ENCODE assay signal across 30 cellular contexts in genomic region chr4:161816958-161817357, GRCh38.
"Had no signal": no experiment of that assay in that cellular context is flagged by ENCODE, and none has a peak within 500 bp of the region (broad histone marks: within the 10 kb centered on the region; RNA-seq: fewer than 3 reads in every experiment).

No MANE protein-coding gene starts in this region.

- H3K4me1 ChIP-seq: foreskin keratinocyte, gastrocnemius medialis, heart left ventricle had no signal

- H3K9me3 ChIP-seq: gastrocnemius medialis had no signal

- H3K27me3 ChIP-seq: brain microvascular endothelial cell, dorsolateral prefrontal cortex, foreskin keratinocyte, gastrocnemius medialis, heart left ventricle had no signal

- H3K36me3 ChIP-seq: brain microvascular endothelial cell, gastrocnemius medialis, heart left ventricle had no signal

- ATAC-seq: activated T-cell treated with anti-CD3 and anti-CD28 coated beads, Interleukin-2, amount 50 U/mL, for 72 hours; esophagus mucosa; foreskin keratinocyte; gastrocnemius medialis; heart left ventricle had no signal

- H3K27ac Mint-ChIP-seq: activated CD4-positive, alpha-beta memory T cell treated with anti-CD3 and anti-CD28 coated beads, Interleukin-2, amount 10 ng/mL, durations not matched to agents 7 days and 5 days; activated CD4-positive, alpha-beta T cell treated with anti-CD3 and anti-CD28 coated beads, Interleukin-2, amount 10 ng/mL, durations not matched to agents 7 days and 5 days; activated naive CD8-positive, alpha-beta T cell; activated T-cell treated with anti-CD3 and anti-CD28 coated beads, Interleukin-2, amount 50 U/mL, for 24 hours; activated T-cell treated with anti-CD3 and anti-CD28 coated beads, Interleukin-2, amount 50 U/mL, for 72 hours; dendritic cell treated with granulocyte-macrophage colony-stimulating factor and Interleukin-4, amounts not matched to agents 40 ng/mL and 50 ng/mL, for 4 days; endodermal cell; WTC11 had no signal

- H3K27me3 Mint-ChIP-seq: activated CD4-positive, alpha-beta memory T cell treated with anti-CD3 and anti-CD28 coated beads, Interleukin-2, amount 10 ng/mL, durations not matched to agents 7 days and 5 days; activated CD4-positive, alpha-beta T cell treated with anti-CD3 and anti-CD28 coated beads, Interleukin-2, amount 10 ng/mL, durations not matched to agents 7 days and 5 days; activated naive CD8-positive, alpha-beta T cell; activated T-cell treated with anti-CD3 and anti-CD28 coated beads, Interleukin-2, amount 50 U/mL, for 24 hours; central memory CD8-positive, alpha-beta T cell; dendritic cell treated with granulocyte-macrophage colony-stimulating factor and Interleukin-4, amounts not matched to agents 40 ng/mL and 50 ng/mL, for 4 days had no signal

- DNase-seq: activated CD4-positive, alpha-beta memory T cell treated with anti-CD3 and anti-CD28 coated beads, Interleukin-2, amount 10 ng/mL, durations not matched to agents 7 days and 5 days; activated CD4-positive, alpha-beta T cell treated with anti-CD3 and anti-CD28 coated beads for 1 hour; activated CD4-positive, alpha-beta T cell treated with anti-CD3 and anti-CD28 coated beads for 4 hours; activated CD4-positive, alpha-beta T cell treated with anti-CD3 and anti-CD28 coated beads, Interleukin-2, amount 10 ng/mL, durations not matched to agents 7 days and 5 days; activated CD4-positive, alpha-beta T cell treated with anti-CD3 and anti-CD28 coated beads, Interleukin-2, amount 50 U/mL, for 4 hours; activated CD8-positive, alpha-beta memory T cell treated with anti-CD3 and anti-CD28 coated beads, Interleukin-2, amount 50 U/mL, for 48 hours; activated gamma-delta T cell treated with Interleukin-2 at 50 U/mL for 16 hours; activated naive CD4-positive, alpha-beta T cell treated with anti-CD3 and anti-CD28 coated beads, Interleukin-2, amount 50 U/mL, for 16 hours; activated naive CD4-positive, alpha-beta T cell treated with Interleukin-2 at 50 U/mL for 16 hours; activated T-cell treated with anti-CD3 and anti-CD28 coated beads for 4 hours; activated T-cell treated with anti-CD3 and anti-CD28 coated beads, Interleukin-2, amount 50 U/mL, for 24 hours; activated T-cell treated with anti-CD3 and anti-CD28 coated beads, Interleukin-2, amount 50 U/mL, for 72 hours; amniotic stem cell; anterior cingulate cortex; brain microvascular endothelial cell; dorsolateral prefrontal cortex; effector memory CD4-positive, alpha-beta T cell; endodermal cell; foreskin keratinocyte; gastrocnemius medialis; glutamatergic neuron; heart left ventricle; T-helper 2 cell had no signal

- H3K4me3 Mint-ChIP-seq: activated CD4-positive, alpha-beta memory T cell treated with anti-CD3 and anti-CD28 coated beads, Interleukin-2, amount 10 ng/mL, durations not matched to agents 7 days and 5 days; activated CD4-positive, alpha-beta T cell treated with anti-CD3 and anti-CD28 coated beads, Interleukin-2, amount 10 ng/mL, durations not matched to agents 7 days and 5 days; activated naive CD8-positive, alpha-beta T cell; activated T-cell treated with anti-CD3 and anti-CD28 coated beads, Interleukin-2, amount 50 U/mL, for 24 hours; activated T-cell treated with anti-CD3 and anti-CD28 coated beads, Interleukin-2, amount 50 U/mL, for 72 hours; central memory CD8-positive, alpha-beta T cell; dendritic cell treated with granulocyte-macrophage colony-stimulating factor and Interleukin-4, amounts not matched to agents 40 ng/mL and 50 ng/mL, for 4 days; endodermal cell; WTC11 had no signal

- H3K9me3 Mint-ChIP-seq: activated CD4-positive, alpha-beta memory T cell treated with anti-CD3 and anti-CD28 coated beads, Interleukin-2, amount 10 ng/mL, durations not matched to agents 7 days and 5 days; activated CD4-positive, alpha-beta T cell treated with anti-CD3 and anti-CD28 coated beads, Interleukin-2, amount 10 ng/mL, durations not matched to agents 7 days and 5 days; dendritic cell treated with granulocyte-macrophage colony-stimulating factor and Interleukin-4, amounts not matched to agents 40 ng/mL and 50 ng/mL, for 4 days; endodermal cell had no signal

- H3K36me3 Mint-ChIP-seq: activated naive CD8-positive, alpha-beta T cell; WTC11 had no signal

- H3K4me3 ChIP-seq: coronary artery, dorsolateral prefrontal cortex, gastrocnemius medialis, heart left ventricle had no signal

- H3K4me1 Mint-ChIP-seq: activated CD4-positive, alpha-beta memory T cell treated with anti-CD3 and anti-CD28 coated beads, Interleukin-2, amount 10 ng/mL, durations not matched to agents 7 days and 5 days; activated CD4-positive, alpha-beta T cell treated with anti-CD3 and anti-CD28 coated beads, Interleukin-2, amount 10 ng/mL, durations not matched to agents 7 days and 5 days; central memory CD8-positive, alpha-beta T cell; endodermal cell had no signal

- H3K27ac ChIP-seq: brain microvascular endothelial cell, coronary artery, dorsolateral prefrontal cortex, foreskin keratinocyte, gastrocnemius medialis, heart left ventricle, VCaP had no signal
